In genomic region chr21:23900727-23901126, GRCh38 we compare ENCODE assay signal across 30 cellular contexts.
"Had no signal": no experiment of that assay in that cellular context is flagged by ENCODE, and none has a peak within 500 bp of the region (broad histone marks: within the 10 kb centered on the region; RNA-seq: fewer than 3 reads in every experiment).

No MANE protein-coding gene starts in this region.

- H3K27ac ChIP-seq: adrenal gland, ascending aorta, body of pancreas, brain microvascular endothelial cell, breast epithelium, cardiac muscle cell had no signal

- DNase-seq: activated effector memory CD4-positive, alpha-beta T cell treated with anti-CD3 and anti-CD28 coated beads, Interleukin-2, amount 50 U/mL, for 16 hours; activated effector memory CD4-positive, alpha-beta T cell treated with Interleukin-2 at 50 U/mL for 16 hours; activated gamma-delta T cell; activated gamma-delta T cell treated with Interleukin-2 at 50 U/mL for 16 hours; activated naive CD4-positive, alpha-beta T cell; activated naive CD4-positive, alpha-beta T cell treated with anti-CD3 and anti-CD28 coated beads for 36 hours; activated naive CD4-positive, alpha-beta T cell treated with anti-CD3 and anti-CD28 coated beads, Interleukin-2, amount 10 ng/mL, durations not matched to agents 7 days and 5 days; activated naive CD4-positive, alpha-beta T cell treated with anti-CD3 and anti-CD28 coated beads, Interleukin-2, amount 50 U/mL, for 16 hours; activated naive CD4-positive, alpha-beta T cell treated with Interleukin-2 at 50 U/mL for 16 hours; activated naive CD8-positive, alpha-beta T cell treated with anti-CD3 and anti-CD28 coated beads for 36 hours; activated naive CD8-positive, alpha-beta T cell treated with anti-CD3 and anti-CD28 coated beads, Interleukin-2, amount 10 ng/mL, durations not matched to agents 7 days and 5 days; activated naive CD8-positive, alpha-beta T cell treated with anti-CD3 and anti-CD28 coated beads, Interleukin-2, amount 50 U/mL, for 24 hours; activated T-cell treated with anti-CD3 and anti-CD28 coated beads, Interleukin-2, amount 50 U/mL, for 4 hours; activated T-cell treated with anti-CD3 and anti-CD28 coated beads, Interleukin-2, amount 50 U/mL, for 48 hours; activated T-cell treated with anti-CD3 and anti-CD28 coated beads, Interleukin-2, amount 50 U/mL, for 72 hours; adrenal gland; amniotic stem cell; amygdala; anterior cingulate cortex; aorta; body of pancreas; brain microvascular endothelial cell; caudate nucleus; central memory CD4-positive, alpha-beta T cell; cerebellar nuclear complex had no signal

- H3K4me1 ChIP-seq: adrenal gland, ascending aorta, body of pancreas, breast epithelium had no signal

- ATAC-seq: activated naive CD4-positive, alpha-beta T cell treated with anti-CD3 and anti-CD28 coated beads, Interleukin-2, amount 50 U/mL, for 72 hours; activated naive CD8-positive, alpha-beta T cell treated with anti-CD3 and anti-CD28 coated beads, Interleukin-2, amount 50 U/mL, for 24 hours; activated T-cell treated with anti-CD3 and anti-CD28 coated beads, Interleukin-2, amount 50 U/mL, for 4 hours; activated T-cell treated with anti-CD3 and anti-CD28 coated beads, Interleukin-2, amount 50 U/mL, for 72 hours; activated T-helper 17 cell treated with anti-CD3 and anti-CD28 coated beads, Interleukin-2, amount 50 U/mL, for 72 hours; body of pancreas had no signal

- H3K9me3 ChIP-seq: adrenal gland, ascending aorta, body of pancreas had no signal

- H3K4me3 ChIP-seq: adrenal gland, ascending aorta, body of pancreas, breast epithelium, cardiac muscle cell had no signal

- H3K36me3 ChIP-seq: adrenal gland, ascending aorta, brain microvascular endothelial cell, breast epithelium, cardiac muscle cell had no signal

- H3K27me3 ChIP-seq: adrenal gland, ascending aorta, body of pancreas, brain microvascular endothelial cell, breast epithelium, cardiac muscle cell had no signal
